8 cellular contexts compared by ENCODE assay signal in the genomic region with DNA sequence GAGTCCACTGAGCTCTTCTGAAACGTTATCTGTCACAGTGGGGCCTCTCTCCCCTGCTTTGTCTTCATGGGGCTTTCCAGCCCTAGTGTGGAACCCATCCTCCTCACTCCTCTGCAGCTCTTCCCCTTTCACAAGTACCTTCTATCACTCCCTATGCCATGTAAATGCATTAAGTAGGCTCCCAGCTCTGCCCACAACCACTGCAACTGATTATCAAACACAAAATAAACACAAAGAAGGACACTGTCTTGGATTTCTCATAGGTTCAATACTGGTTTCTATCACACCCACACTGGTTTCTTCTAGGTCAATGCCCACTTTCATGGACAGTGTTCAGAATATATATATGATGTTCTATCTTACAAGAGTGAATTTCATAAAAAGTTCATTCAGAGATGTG.
DNase-seq lines count a peak whose midpoint lies in the region; ATAC-seq and TF ChIP-seq lines count a peak whose summit lies in the region.

No MANE protein-coding gene starts in this region.

- H3K4me3 Mint-ChIP-seq in activated CD4-positive, alpha-beta memory T cell treated with anti-CD3 and anti-CD28 coated beads for 36 hours = no peak overlapping the region
- no peak overlapping the region for H3K4me3 Mint-ChIP-seq in activated CD4-positive, alpha-beta memory T cell treated with anti-CD3 and anti-CD28 coated beads, Interleukin-2, amount 10 ng/mL, durations not matched to agents 7 days and 5 days
- no peak overlapping the region for H3K4me3 Mint-ChIP-seq in progenitor cell of endocrine pancreas (ENCODE audit: low read depth)

- intact Hi-C loops in activated CD4-positive, alpha-beta memory T cell treated with anti-CD3 and anti-CD28 coated beads for 36 hours (cut with micrococcal nuclease) = no loop called here
- intact Hi-C loops in esophagus muscularis mucosa (cut with DNase I) = no loop called here

- TF ChIP-seq POLR2A in esophagus muscularis mucosa (IDR thresholded peaks at IDR 0.05; ENCODE audit: low read depth) = no peak

- H3K4me3 ChIP-seq in esophagus muscularis mucosa = no peak overlapping the region

- TF ChIP-seq EP300 in esophagus muscularis mucosa (IDR thresholded peaks at IDR 0.05) = no peak

- DNase-seq in activated CD4-positive, alpha-beta memory T cell treated with anti-CD3 and anti-CD28 coated beads for 36 hours = peak; percentile 18
- no peak for DNase-seq in activated CD4-positive, alpha-beta memory T cell treated with anti-CD3 and anti-CD28 coated beads, Interleukin-2, amount 10 ng/mL, durations not matched to agents 7 days and 5 days
- DNase-seq in SK-MEL-5 (ENCODE audit: low read depth, low spot score) = peak; percentile 95
- DNase-seq in progenitor cell of endocrine pancreas (ENCODE audit: low spot score, unreplicated experiment) = no peak
- no peak for DNase-seq in esophagus muscularis mucosa (ENCODE audit: extremely low spot score)
- no peak for DNase-seq in DMS153 (lab: John Stamatoyannopoulos, UW)
- DNase-seq in kidney tubule cell (ENCODE audit: low spot score) = no peak

- H3K27ac Mint-ChIP-seq in activated CD4-positive, alpha-beta memory T cell treated with anti-CD3 and anti-CD28 coated beads for 36 hours = peak overlapping the region; percentile 58
- no peak overlapping the region for H3K27ac Mint-ChIP-seq in activated CD4-positive, alpha-beta memory T cell treated with anti-CD3 and anti-CD28 coated beads, Interleukin-2, amount 10 ng/mL, durations not matched to agents 7 days and 5 days
- peak overlapping the region; percentile 53 for H3K27ac Mint-ChIP-seq in progenitor cell of endocrine pancreas

- no peaks in the 10 kb centered on the region for H3K9me3 Mint-ChIP-seq in activated CD4-positive, alpha-beta memory T cell treated with anti-CD3 and anti-CD28 coated beads for 36 hours
- H3K9me3 Mint-ChIP-seq in activated CD4-positive, alpha-beta memory T cell treated with anti-CD3 and anti-CD28 coated beads, Interleukin-2, amount 10 ng/mL, durations not matched to agents 7 days and 5 days = no peaks in the 10 kb centered on the region
- H3K9me3 Mint-ChIP-seq in progenitor cell of endocrine pancreas (ENCODE audit: low read depth) = no peaks in the 10 kb centered on the region

- H3K9me3 ChIP-seq in esophagus muscularis mucosa = no peaks in the 10 kb centered on the region

- no peak overlapping the region for H3K27ac ChIP-seq in esophagus muscularis mucosa (replicated peaks in 1 of 4)

- H3K36me3 Mint-ChIP-seq in activated CD4-positive, alpha-beta memory T cell treated with anti-CD3 and anti-CD28 coated beads for 36 hours = peaks cover 7% of the 10 kb centered on the region
- peaks cover 7% of the 10 kb centered on the region for H3K36me3 Mint-ChIP-seq in activated CD4-positive, alpha-beta memory T cell treated with anti-CD3 and anti-CD28 coated beads, Interleukin-2, amount 10 ng/mL, durations not matched to agents 7 days and 5 days (ENCODE audit: low read depth)
- peaks cover 2% of the 10 kb centered on the region for H3K36me3 Mint-ChIP-seq in progenitor cell of endocrine pancreas (ENCODE audit: insufficient read depth)

- POLR2A ChIA-PET in activated CD4-positive, alpha-beta memory T cell treated with anti-CD3 and anti-CD28 coated beads for 36 hours (lab: Charles Lee) = no interaction called here
- POLR2A ChIA-PET in activated CD4-positive, alpha-beta memory T cell treated with anti-CD3 and anti-CD28 coated beads, Interleukin-2, amount 10 ng/mL, durations not matched to agents 7 days and 5 days (lab: Charles Lee) = no interaction called here

- in situ Hi-C loops in SK-MEL-5 (cut with HindIII; ENCODE audit: low pct_unique_long_range_greater_than_20kb, low sequenced_read_pairs) = no loop called here

- H3K27me3 ChIP-seq in esophagus muscularis mucosa = no peaks in the 10 kb centered on the region

- CTCF ChIA-PET in activated CD4-positive, alpha-beta memory T cell treated with anti-CD3 and anti-CD28 coated beads for 36 hours (lab: Charles Lee) = interaction anchor here (1.2 kb wide), 1 partner anchor 229 kb away, joined by 4 read pairs; no protein-coding TSS in a partner anchor
- CTCF ChIA-PET in activated CD4-positive, alpha-beta memory T cell treated with anti-CD3 and anti-CD28 coated beads, Interleukin-2, amount 10 ng/mL, durations not matched to agents 7 days and 5 days (lab: Charles Lee) = no interaction called here

- no peaks in the 10 kb centered on the region for H3K27me3 Mint-ChIP-seq in activated CD4-positive, alpha-beta memory T cell treated with anti-CD3 and anti-CD28 coated beads for 36 hours
- no peaks in the 10 kb centered on the region for H3K27me3 Mint-ChIP-seq in activated CD4-positive, alpha-beta memory T cell treated with anti-CD3 and anti-CD28 coated beads, Interleukin-2, amount 10 ng/mL, durations not matched to agents 7 days and 5 days
- H3K27me3 Mint-ChIP-seq in progenitor cell of endocrine pancreas = no peaks in the 10 kb centered on the region

- peaks cover 18% of the 10 kb centered on the region for H3K4me1 Mint-ChIP-seq in activated CD4-positive, alpha-beta memory T cell treated with anti-CD3 and anti-CD28 coated beads for 36 hours (ENCODE audit: low read depth)
- H3K4me1 Mint-ChIP-seq in activated CD4-positive, alpha-beta memory T cell treated with anti-CD3 and anti-CD28 coated beads, Interleukin-2, amount 10 ng/mL, durations not matched to agents 7 days and 5 days = peaks cover 3% of the 10 kb centered on the region
- H3K4me1 Mint-ChIP-seq in progenitor cell of endocrine pancreas (ENCODE audit: low read depth) = peaks cover 9% of the 10 kb centered on the region

- TF ChIP-seq CTCF in progenitor cell of endocrine pancreas (IDR thresholded peaks at IDR 0.05; ENCODE audit: unreplicated experiment) (no peak), esophagus muscularis mucosa (IDR thresholded peaks at IDR 0.05) (no peak)

- H3K36me3 ChIP-seq in esophagus muscularis mucosa = no peaks in the 10 kb centered on the region

- WGBS in esophagus muscularis mucosa = 75% methylated on average over 1 of the region's 1 CpG

- peaks cover 6 to 26% (median 18%) of the 10 kb centered on the region in 4 donors for H3K4me1 ChIP-seq in esophagus muscularis mucosa

- ATAC-seq in HG02610 (IDR thresholded peaks at IDR 0.05; ENCODE audit: unreplicated experiment) = peak; percentile 68

Comparison
In these comparisons a context has a peak if more than half of its experiments do, and no peak if none do; other contexts are left out.
1. DNase-seq: peak in activated CD4-positive, alpha-beta memory T cell treated with anti-CD3 and anti-CD28 coated beads for 36 hours (single experiment) and SK-MEL-5 (single experiment); none in activated CD4-positive, alpha-beta memory T cell treated with anti-CD3 and anti-CD28 coated beads, Interleukin-2, amount 10 ng/mL, durations not matched to agents 7 days and 5 days (single experiment), progenitor cell of endocrine pancreas (single experiment), esophagus muscularis mucosa (single experiment), DMS153 (single experiment) and kidney tubule cell (single experiment).